ENCODE assay signal across 15 cellular contexts in the genomic region with DNA sequence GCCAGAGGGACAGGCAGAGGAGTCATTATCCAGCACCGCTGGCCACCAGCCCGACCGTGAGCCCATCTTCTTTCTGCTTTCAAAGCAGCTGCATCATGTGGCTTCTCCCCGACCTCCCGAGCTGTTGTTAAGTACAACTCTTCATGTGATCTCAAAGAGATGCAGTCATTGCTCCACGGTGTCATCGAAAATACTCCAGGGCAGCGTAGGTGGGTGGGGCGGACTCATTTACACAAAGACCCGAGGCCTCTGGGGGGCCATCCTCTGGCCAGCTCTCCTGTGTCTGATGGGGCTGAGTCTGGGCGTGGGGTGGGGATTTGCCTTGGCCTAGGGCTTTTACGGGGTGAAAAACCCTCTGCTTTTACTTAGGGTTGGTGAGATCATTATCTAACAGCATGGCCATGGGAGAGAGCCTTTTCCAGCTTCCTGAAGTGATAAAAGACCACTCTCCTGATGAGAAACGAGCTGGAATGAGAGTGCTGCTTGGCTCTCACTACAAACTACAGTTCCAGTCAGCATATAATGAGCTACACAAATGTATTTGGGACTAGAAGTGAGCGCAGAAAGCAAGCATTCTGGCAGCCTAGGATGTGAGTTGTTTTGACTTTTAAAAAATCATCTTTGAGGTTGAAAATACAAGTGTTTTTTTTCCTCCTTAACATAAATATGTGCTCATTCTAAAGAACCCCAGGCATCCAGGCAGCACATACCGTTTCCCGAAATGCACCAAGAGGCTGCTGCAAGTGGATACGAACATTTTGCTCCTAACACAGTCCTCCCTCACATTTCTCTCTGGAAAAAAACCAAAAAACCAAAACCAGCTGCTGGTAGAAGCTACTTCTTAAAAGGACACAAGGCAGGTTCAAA.
DNase-seq lines count a peak whose midpoint lies in the region; ATAC-seq and TF ChIP-seq lines count a peak whose summit lies in the region.
"Had no signal": no experiment of that assay in that cellular context is flagged by ENCODE, and none has a peak within 500 bp of the region (broad histone marks: within the 10 kb centered on the region; RNA-seq: fewer than 3 reads in every experiment).

No MANE protein-coding gene starts in this region.

- CTCF ChIA-PET in IMR-90 (lab: Yijun Ruan, JAX): interaction anchor here (0.7 to 1.0 kb wide), 4 partner anchors 9 to 130 kb away, joined by 3 read pairs; no protein-coding TSS in a partner anchor

- H2AK9ac ChIP-seq in IMR-90 (replicated peaks; ENCODE audit: low read depth, low read length, poor library complexity): no peak overlapping the region

- ATAC-seq in IMR-90 (ENCODE audit: low read depth) (peak; percentile 16; the same call in 1 of the 2 replicates), HG02623 (IDR thresholded peaks at IDR 0.05; ENCODE audit: unreplicated experiment) (no peak), left lung (no peak)
- ATAC-seq: esophagus mucosa had no signal

- peaks cover 23% of the 10 kb centered on the region for H3K4me1 ChIP-seq in IMR-90 (ENCODE audit: control insufficient read depth, insufficient read depth, low read length)
- H3K4me1 ChIP-seq in left lung: peaks cover 8 to 23% of the 10 kb centered on the region in 2 donors

- H3K4me2 ChIP-seq in IMR-90 (ENCODE audit: low read depth, low read length): no peak overlapping the region
- H3K4me2 ChIP-seq: KMS-11 had no signal

- H3K4ac ChIP-seq in IMR-90 (ENCODE audit: low read depth, low read length): peak overlapping the region; percentile 13; the same call in 1 of the 2 replicates

- peak overlapping the region; percentile 40 for H2BK20ac ChIP-seq in IMR-90 (ENCODE audit: low read depth, low read length)

- no peak overlapping the region for H2BK15ac ChIP-seq in IMR-90 (ENCODE audit: low read depth, low read length)

- no peak for TF ChIP-seq POLR2A in IMR-90 (IDR thresholded peaks at IDR 0.05; ENCODE audit: low read depth, low read length)

- in situ Hi-C loops in IMR-90 (cut with MboI; ENCODE audit: low sequenced_read_pairs): no loop called here
- in situ Hi-C loops in brain microvascular endothelial cell (cut with HindIII; ENCODE audit: low pct_ligation_motif_present, low sequenced_read_pairs): no loop called here

- H3K27ac ChIP-seq in IMR-90 (ENCODE audit: insufficient read depth, low read length) (peak overlapping the region; percentile 57; the same call in 1 of the 2 replicates), brain microvascular endothelial cell (no peak overlapping the region), left lung (peak overlapping the region in 1 of 2 donors; percentile 47)
- H3K27ac ChIP-seq: cardiac muscle cell, KMS-11, neutrophil had no signal

- H3K9me3 ChIP-seq in IMR-90 (ENCODE audit: control insufficient read depth, insufficient read depth, low read length) (no peaks in the 10 kb centered on the region), left lung (no peaks in the 10 kb centered on the region)
- H3K9me3 ChIP-seq: neutrophil had no signal

- no peak overlapping the region for H2AK5ac ChIP-seq in IMR-90 (ENCODE audit: low read depth, low read length)

- intact Hi-C loops in IMR-90 (cut with micrococcal nuclease) (loop anchor here (10.0 kb wide), 1 partner anchor 324 kb away; no protein-coding TSS in a partner anchor), left lung (cut with DNase I) (no loop called here)

- H3K56ac ChIP-seq in IMR-90 (ENCODE audit: extremely low read depth, insufficient read depth, low read length): peak overlapping the region; percentile 39; the same call in 1 of the 2 replicates

- H4K8ac ChIP-seq in IMR-90 (ENCODE audit: low read depth in 2 of 2, low read length in 2 of 2): peak overlapping the region in 1 of 2 experiments; percentile 12; a peak in 2 of 4 replicates

- H4K91ac ChIP-seq in IMR-90 (ENCODE audit: insufficient read depth, low read depth, low read length): peak overlapping the region; percentile 17; the same call in 1 of the 2 replicates

- no peaks in the 10 kb centered on the region; the same call in 1 of the 2 replicates for H3K27me3 ChIP-seq in IMR-90 (ENCODE audit: control insufficient read depth, insufficient read depth, low read length)
- H3K27me3 ChIP-seq in brain microvascular endothelial cell (replicated peaks): peaks cover 9% of the 10 kb centered on the region
- no peaks in the 10 kb centered on the region for H3K27me3 ChIP-seq in left lung
- H3K27me3 ChIP-seq: cardiac muscle cell, neutrophil had no signal

- dilution Hi-C loops in IMR-90 (cut with HindIII; ENCODE audit: low sequenced_read_pairs, unreplicated experiment): no loop called here

- WGBS in IMR-90 (ENCODE audit: extremely low coverage in 2 of 2, insufficient read length in 1 of 2), 2 experiments: no CpG with 5 or more reads among the region's 17 CpGs

- H2BK5ac ChIP-seq in IMR-90 (ENCODE audit: low read depth, low read length, poor library complexity, severe bottlenecking): no peak overlapping the region

- peak overlapping the region; percentile 9 for H2AFZ ChIP-seq in IMR-90 (replicated peaks; ENCODE audit: low read length, poor library complexity)

- H4K20me1 ChIP-seq in IMR-90 (ENCODE audit: insufficient read depth, low read length): peaks cover 4% of the 10 kb centered on the region; the same call in 1 of the 2 replicates

- DNase-seq in IMR-90: peak; percentile 22
- peak; percentile 24 for DNase-seq in brain microvascular endothelial cell
- peak; percentile 31 for DNase-seq in left kidney (ENCODE audit: low read depth, low spot score)
- peak; percentile 11 for DNase-seq in skeletal muscle cell (ENCODE audit: low read depth)
- DNase-seq in stimulated activated CD4-positive, alpha-beta T cell treated with anti-CD3 and anti-CD28 coated beads, Interleukin-1b, Interleukin-23, amount 100 ng/mL, for 48 hours: no peak
- no peak for DNase-seq in putamen (ENCODE audit: low spot score)
- DNase-seq in left lung: no peak
- DNase-seq: activated CD4-positive, alpha-beta T cell treated with anti-CD3 and anti-CD28 coated beads, Interleukin-2, amount 10 ng/mL, durations not matched to agents 7 days and 5 days; activated gamma-delta T cell; NCI-H1694 treated with DMSO at 0.1 percent for 48 hours had no signal

- no peak overlapping the region; the same call in 1 of the 2 replicates for H3K14ac ChIP-seq in IMR-90 (replicated peaks; ENCODE audit: low read depth, low read length)

- no TSS peak for BruUV-seq in IMR-90 (replicated peaks; lab: Mats Ljungman, UMichigan)

- H3K4me3 ChIP-seq in IMR-90 (ENCODE audit: insufficient read depth, low read depth, low read length) (no peak overlapping the region), brain microvascular endothelial cell (ENCODE audit: low read depth, low read length) (no peak overlapping the region), skeletal muscle cell (ENCODE audit: low read depth, low read length) (no peak overlapping the region), left lung (no peak overlapping the region)
- H3K4me3 ChIP-seq: cardiac muscle cell had no signal

- H3K9ac ChIP-seq in IMR-90 (ENCODE audit: low read depth, low read length): no peak overlapping the region
- H3K9ac ChIP-seq: KMS-11 had no signal

- peak overlapping the region; percentile 55; the same call in 1 of the 2 replicates for H3K23ac ChIP-seq in IMR-90 (ENCODE audit: low read depth, low read length)

- H4K5ac ChIP-seq in IMR-90 (ENCODE audit: low read depth, low read length): no peak overlapping the region; the same call in 1 of the 2 replicates

- H3K79me1 ChIP-seq in IMR-90 (ENCODE audit: low read depth in 1 of 2, low read length in 2 of 2): no peaks in the 10 kb centered on the region

- H3K36me3 ChIP-seq in IMR-90 (ENCODE audit: control insufficient read depth, insufficient read depth, low read length): no peaks in the 10 kb centered on the region
- no peaks in the 10 kb centered on the region for H3K36me3 ChIP-seq in brain microvascular endothelial cell (replicated peaks)
- H3K36me3 ChIP-seq in left lung: no peaks in the 10 kb centered on the region
- H3K36me3 ChIP-seq: cardiac muscle cell had no signal

- POLR2A ChIA-PET in IMR-90 (lab: Charles Lee; ENCODE audit: unreplicated experiment): interaction anchor here (1.0 kb wide), 1 partner anchor 9 kb away, joined by 3 read pairs; no protein-coding TSS in a partner anchor

- peaks cover 14% of the 10 kb centered on the region for H3K9me1 ChIP-seq in IMR-90 (ENCODE audit: insufficient read depth, low read length)

- TF ChIP-seq CTCF in IMR-90 (conservative IDR thresholded peaks at IDR 0.05; ENCODE audit: low read depth, low read length): no peak
- no peak for TF ChIP-seq CTCF in brain microvascular endothelial cell (IDR thresholded peaks at IDR 0.05; ENCODE audit: low read depth, low read length, missing control alignments)
- no peak for TF ChIP-seq CTCF in left lung (IDR thresholded peaks at IDR 0.05)

- no peak for TF ChIP-seq RAD21 in IMR-90 (IDR thresholded peaks at IDR 0.05; ENCODE audit: low read length)

- H2BK120ac ChIP-seq in IMR-90 (ENCODE audit: low read depth, low read length): peak overlapping the region; percentile 65

- peak overlapping the region; percentile 7; the same call in 1 of the 2 replicates for H3K18ac ChIP-seq in IMR-90 (ENCODE audit: low read depth, low read length)

TF ChIP-seq in IMR-90, 13 proteins besides CTCF, POLR2A, EP300 and RAD21 (continues in another document):
- TF ChIP-seq NFE2L2 (IDR thresholded peaks at IDR 0.05; ENCODE audit: low read depth, low read length): no peak
- TF ChIP-seq MXI1 (IDR thresholded peaks at IDR 0.05; ENCODE audit: borderline replicate concordance, low read depth, low read length): no peak
- no peak for TF ChIP-seq CEBPB (IDR thresholded peaks at IDR 0.05; ENCODE audit: low read depth, low read length)
- TF ChIP-seq RFX5 (IDR thresholded peaks at IDR 0.05; ENCODE audit: low read depth, low read length): no peak
- no peak for TF ChIP-seq MAFK (IDR thresholded peaks at IDR 0.05; ENCODE audit: low read depth, low read length)
- no peak for TF ChIP-seq BHLHE40 (IDR thresholded peaks at IDR 0.05; ENCODE audit: low read depth, low read length)
- TF ChIP-seq, protein P1, sequence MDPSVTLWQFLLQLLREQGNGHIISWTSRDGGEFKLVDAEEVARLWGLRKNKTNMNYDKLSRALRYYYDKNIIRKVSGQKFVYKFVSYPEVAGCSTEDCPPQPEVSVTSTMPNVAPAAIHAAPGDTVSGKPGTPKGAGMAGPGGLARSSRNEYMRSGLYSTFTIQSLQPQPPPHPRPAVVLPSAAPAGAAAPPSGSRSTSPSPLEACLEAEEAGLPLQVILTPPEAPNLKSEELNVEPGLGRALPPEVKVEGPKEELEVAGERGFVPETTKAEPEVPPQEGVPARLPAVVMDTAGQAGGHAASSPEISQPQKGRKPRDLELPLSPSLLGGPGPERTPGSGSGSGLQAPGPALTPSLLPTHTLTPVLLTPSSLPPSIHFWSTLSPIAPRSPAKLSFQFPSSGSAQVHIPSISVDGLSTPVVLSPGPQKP (IDR thresholded peaks at IDR 0.05; ENCODE audit: borderline replicate concordance, low read depth, low read length): no peak
- TF ChIP-seq FOS (IDR thresholded peaks at IDR 0.05; ENCODE audit: low read depth, low read length): no peak
- TF ChIP-seq MAZ (IDR thresholded peaks at IDR 0.05; ENCODE audit: borderline replicate concordance, low read depth, low read length): no peak

Comparison
In these comparisons a context has a peak if more than half of its experiments do, and no peak if none do; other contexts are left out.
1. DNase-seq: peak in IMR-90 (single experiment), brain microvascular endothelial cell (single experiment), left kidney (single experiment) and skeletal muscle cell (single experiment); none in stimulated activated CD4-positive, alpha-beta T cell treated with anti-CD3 and anti-CD28 coated beads, Interleukin-1b, Interleukin-23, amount 100 ng/mL, for 48 hours (single experiment), putamen (single experiment) and left lung (0 of 2).